ENCODE assay signal across 9 cellular contexts in genomic region chr9:121861501-121862180, GRCh38.
DNase-seq lines count a peak whose midpoint lies in the region; ATAC-seq and TF ChIP-seq lines count a peak whose summit lies in the region.
"Had no signal": no experiment of that assay in that cellular context is flagged by ENCODE, and none has a peak within 500 bp of the region (broad histone marks: within the 10 kb centered on the region; RNA-seq: fewer than 3 reads in every experiment).

No MANE protein-coding gene starts in this region.

- in situ Hi-C loops in ACHN (cut with HindIII; ENCODE audit: low pct_ligation_motif_present, low pct_unique_long_range_greater_than_20kb, low sequenced_read_pairs): no loop called here

- ATAC-seq in GM19351 (IDR thresholded peaks at IDR 0.05; ENCODE audit: unreplicated experiment): no peak

- DNase-seq in ACHN: peak; percentile 50
- DNase-seq in HFFc6: peak; percentile 36
- no peak for DNase-seq in ascending aorta (ENCODE audit: low spot score in 2 of 2)
- peak; percentile 87 for DNase-seq in islet precursor cell
- DNase-seq in stimulated activated naive CD4-positive, alpha-beta T cell treated with Interleukin-2 at 50 U/mL for 16 hours (lab: John Stamatoyannopoulos, UW): no peak
- DNase-seq in NCI-H774 (lab: John Stamatoyannopoulos, UW): no peak
- DNase-seq in NCI-H2081 (lab: John Stamatoyannopoulos, UW): no peak

- H3K4me3 Mint-ChIP-seq in HFFc6: no peak overlapping the region
- H3K4me3 Mint-ChIP-seq: activated naive CD4-positive, alpha-beta T cell treated with anti-CD3 and anti-CD28 coated beads, Interleukin-2, amount 50 U/mL, for 24 hours had no signal

- intact Hi-C loops in ascending aorta (cut with DNase I): no loop called here

- H3K27me3 ChIP-seq in ascending aorta: no peaks in the 10 kb centered on the region

- no peaks in the 10 kb centered on the region for H3K9me3 ChIP-seq in ascending aorta

- no peaks in the 10 kb centered on the region for H3K9me3 Mint-ChIP-seq in HFFc6
- H3K9me3 Mint-ChIP-seq: activated naive CD4-positive, alpha-beta T cell treated with anti-CD3 and anti-CD28 coated beads, Interleukin-2, amount 50 U/mL, for 24 hours had no signal

- H3K27ac Mint-ChIP-seq in HFFc6: no peak overlapping the region
- H3K27ac Mint-ChIP-seq: activated naive CD4-positive, alpha-beta T cell treated with anti-CD3 and anti-CD28 coated beads, Interleukin-2, amount 50 U/mL, for 24 hours had no signal

- no peaks in the 10 kb centered on the region; the same call in none of the 2 replicates for H3K27me3 Mint-ChIP-seq in HFFc6 (ENCODE audit: insufficient read depth)
- H3K27me3 Mint-ChIP-seq: activated naive CD4-positive, alpha-beta T cell treated with anti-CD3 and anti-CD28 coated beads, Interleukin-2, amount 50 U/mL, for 24 hours had no signal

- peaks cover 37% of the 10 kb centered on the region for H3K4me1 Mint-ChIP-seq in HFFc6 (ENCODE audit: low read depth)
- H3K4me1 Mint-ChIP-seq: activated naive CD4-positive, alpha-beta T cell treated with anti-CD3 and anti-CD28 coated beads, Interleukin-2, amount 50 U/mL, for 24 hours had no signal

- H3K27ac ChIP-seq in ascending aorta: peak overlapping the region in 1 of 2 donors; percentile 11

- no peaks in the 10 kb centered on the region for H3K36me3 Mint-ChIP-seq in HFFc6 (ENCODE audit: low read depth)
- H3K36me3 Mint-ChIP-seq: activated naive CD4-positive, alpha-beta T cell treated with anti-CD3 and anti-CD28 coated beads, Interleukin-2, amount 50 U/mL, for 24 hours had no signal

- H3K4me3 ChIP-seq in ascending aorta: no peak overlapping the region

- TF ChIP-seq CTCF in HFFc6 (IDR thresholded peaks at IDR 0.05) (peak; percentile 73), ascending aorta (IDR thresholded peaks at IDR 0.05) (peak in 2 of 3 experiments; percentile 8 to 24)

- H3K4me1 ChIP-seq in ascending aorta: peaks cover 2 to 7% of the 10 kb centered on the region in 2 donors

- no peaks in the 10 kb centered on the region for H3K36me3 ChIP-seq in ascending aorta

Comparison
In these comparisons a context has a peak if more than half of its experiments do, and no peak if none do; other contexts are left out.
1. DNase-seq: peak in ACHN (single experiment), HFFc6 (single experiment) and islet precursor cell (single experiment); none in ascending aorta (0 of 2), stimulated activated naive CD4-positive, alpha-beta T cell treated with Interleukin-2 at 50 U/mL for 16 hours (single experiment), NCI-H774 (single experiment) and NCI-H2081 (0 of 2).